In genomic region chr1:22579541-22580155, GRCh38 we compare ENCODE assay signal across 28 cellular contexts. TPM values are rescaled to one million over a fixed set of nuclear protein-coding genes. Genes with fewer than 3 reads are reported as not detected.
"Had no signal": no experiment of that assay in that cellular context is flagged by ENCODE, and none has a peak within 500 bp of the region (broad histone marks: within the 10 kb centered on the region; RNA-seq: fewer than 3 reads in every experiment).

No MANE protein-coding gene starts in this region.

- ATAC-seq: activated CD4-positive, CD25-positive, alpha-beta regulatory T cell treated with anti-CD3 and anti-CD28 coated beads, Interleukin-2, amount 50 U/mL, for 24 hours; activated CD8-positive, alpha-beta memory T cell treated with anti-CD3 and anti-CD28 coated beads, Interleukin-2, amount 10 ng/mL, durations not matched to agents 7 days and 5 days; activated CD8-positive, alpha-beta T cell treated with anti-CD3 and anti-CD28 coated beads for 36 hours; body of pancreas; foreskin keratinocyte; left lobe of liver; naive thymus-derived CD8-positive, alpha-beta T cell; stimulated activated naive CD8-positive, alpha-beta T cell treated with anti-CD3 and anti-CD28 coated beads, Interleukin-15, Interleukin-2, amounts not matched to agents 100 U/mL and 50 U/mL, for 24 hours; upper lobe of right lung had no signal

- H3K4me1 ChIP-seq: body of pancreas, foreskin keratinocyte, neural progenitor cell had no signal

- H3K36me3 ChIP-seq: neural progenitor cell, upper lobe of right lung had no signal

- DNase-seq: activated CD4-positive, alpha-beta T cell treated with anti-CD3 and anti-CD28 coated beads, Interleukin-2, amount 10 ng/mL, durations not matched to agents 24 days and 14 days; activated CD8-positive, alpha-beta memory T cell treated with anti-CD3 and anti-CD28 coated beads, Interleukin-2, amount 10 ng/mL, durations not matched to agents 7 days and 5 days; activated CD8-positive, alpha-beta T cell treated with anti-CD3 and anti-CD28 coated beads for 36 hours; activated gamma-delta T cell; anterior cingulate cortex; body of pancreas; effector memory CD4-positive, alpha-beta T cell; foreskin keratinocyte; immature natural killer cell; retina; stimulated activated CD4-positive, alpha-beta T cell treated with anti-CD3 and anti-CD28 coated beads, Interleukin-4, amount 100 ng/mL, for 24 hours; stimulated activated naive CD8-positive, alpha-beta T cell treated with anti-CD3 and anti-CD28 coated beads, Interleukin-15, Interleukin-2, amounts not matched to agents 100 U/mL and 50 U/mL, for 24 hours; upper lobe of right lung had no signal

- H2AFZ ChIP-seq: hepatocyte, neural progenitor cell had no signal

- H3K4me3 ChIP-seq: body of pancreas, hepatocyte, neural progenitor cell, upper lobe of right lung had no signal

- H3K9me3 ChIP-seq: body of pancreas, upper lobe of right lung had no signal

- H3K27ac ChIP-seq: body of pancreas, foreskin keratinocyte, hepatocyte, neural progenitor cell, upper lobe of right lung, VCaP had no signal

- H3K9ac ChIP-seq: neural progenitor cell had no signal

- H3K27me3 ChIP-seq: body of pancreas, hepatocyte, neural progenitor cell, upper lobe of right lung had no signal

- H3K4me2 ChIP-seq: hepatocyte, neural progenitor cell had no signal

RNA-seq across cellular contexts. Expression of gene EPHA8, which starts 16.4 kb away (rescaled TPM):
- total RNA-seq: activated CD4-positive, alpha-beta T cell treated with anti-CD3 and anti-CD28 coated beads, Interleukin-2, amount 10 ng/mL, durations not matched to agents 24 days and 14 days; activated CD8-positive, alpha-beta memory T cell treated with anti-CD3 and anti-CD28 coated beads, Interleukin-2, amount 10 ng/mL, durations not matched to agents 7 days and 5 days; activated CD8-positive, alpha-beta T cell treated with anti-CD3 and anti-CD28 coated beads for 36 hours; activated T-helper 1 cell treated with anti-CD3 and anti-CD28 coated beads, Interleukin-12 subunit alpha, Interleukin-12 subunit beta, Interleukin-2, Interleukin-4 antibody, amounts not matched to agents 30 ng/mL and 10 ng/mL and 1 ng/mL, durations not matched to agents 14 hours and 24 hours and 36 hours; dermis microvascular lymphatic vessel endothelial cell; foreskin keratinocyte; glomerular endothelial cell; hepatocyte; kidney epithelial cell; left lobe of liver; lung microvascular endothelial cell; mesothelial cell of epicardium; naive thymus-derived CD8-positive, alpha-beta T cell; osteoblast; posterior vena cava; T-helper 2 cell treated with Interferon-gamma antibody and Interleukin-4, amounts not matched to agents 100 ng/mL and 5 ng/mL, for 36 hours; upper lobe of right lung had no signal
- polyA plus RNA-seq: foreskin keratinocyte; hepatocyte; immature natural killer cell; naive thymus-derived CD8-positive, alpha-beta T cell had no signal

RNA-seq across cellular contexts. Expression of gene C1QA, which starts 56.8 kb away (rescaled TPM):
- total RNA-seq: activated CD4-positive, alpha-beta T cell treated with anti-CD3 and anti-CD28 coated beads, Interleukin-2, amount 10 ng/mL, durations not matched to agents 24 days and 14 days; activated CD8-positive, alpha-beta memory T cell treated with anti-CD3 and anti-CD28 coated beads, Interleukin-2, amount 10 ng/mL, durations not matched to agents 7 days and 5 days; activated CD8-positive, alpha-beta T cell treated with anti-CD3 and anti-CD28 coated beads for 36 hours; activated T-helper 1 cell treated with anti-CD3 and anti-CD28 coated beads, Interleukin-12 subunit alpha, Interleukin-12 subunit beta, Interleukin-2, Interleukin-4 antibody, amounts not matched to agents 30 ng/mL and 10 ng/mL and 1 ng/mL, durations not matched to agents 14 hours and 24 hours and 36 hours; dermis microvascular lymphatic vessel endothelial cell; foreskin keratinocyte; glomerular endothelial cell; lung microvascular endothelial cell; mesothelial cell of epicardium; T-helper 2 cell treated with Interferon-gamma antibody and Interleukin-4, amounts not matched to agents 100 ng/mL and 5 ng/mL, for 36 hours had no signal
- polyA plus RNA-seq: foreskin keratinocyte; immature natural killer cell; naive thymus-derived CD8-positive, alpha-beta T cell had no signal
